9 cellular contexts compared by ENCODE assay signal in the genomic region with DNA sequence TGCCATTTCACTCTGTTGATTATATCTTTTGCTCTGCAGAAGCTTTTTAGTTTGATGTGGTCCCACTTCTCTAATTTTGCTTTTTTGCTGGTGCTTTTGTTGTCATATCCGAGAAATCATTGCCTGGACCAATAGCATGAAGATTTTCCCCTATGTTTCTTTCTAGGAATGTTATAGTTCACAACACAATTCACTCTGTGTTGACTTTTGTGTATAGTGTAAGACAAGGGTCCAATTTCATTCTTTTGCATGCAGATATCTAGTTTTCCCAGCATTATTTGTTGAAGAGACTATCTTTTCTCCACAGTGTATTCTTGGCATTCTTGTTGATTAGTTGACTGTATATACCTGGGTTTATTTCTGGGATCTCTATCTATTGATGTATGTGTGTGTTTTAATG. TPM values are rescaled to one million over a fixed set of nuclear protein-coding genes. Genes with fewer than 3 reads are reported as not detected.
"Had no signal": no experiment of that assay in that cellular context is flagged by ENCODE, and none has a peak within 500 bp of the region (broad histone marks: within the 10 kb centered on the region; RNA-seq: fewer than 3 reads in every experiment).

No MANE protein-coding gene starts in this region.

- H3K9ac ChIP-seq: KMS-11 had no signal

- H3K4me3 ChIP-seq: K562 had no signal

- H3K27ac ChIP-seq: HL-60, KMS-11 had no signal

- ATAC-seq: K562 had no signal

- DNase-seq: IMR-90, KBM-7, KG1 had no signal

- FAIRE-seq: HTR-8/SVneo, K562 had no signal

- H3K4me2 ChIP-seq: KMS-11 had no signal

RNA-seq across cellular contexts. Expression of gene CPE, which starts 8.3 kb away (rescaled TPM):
- total RNA-seq: HT-29 had no signal
- polyA plus RNA-seq: IgD-negative memory B cell had no signal
